1 cellular context compared by ENCODE assay signal in the genomic region with DNA sequence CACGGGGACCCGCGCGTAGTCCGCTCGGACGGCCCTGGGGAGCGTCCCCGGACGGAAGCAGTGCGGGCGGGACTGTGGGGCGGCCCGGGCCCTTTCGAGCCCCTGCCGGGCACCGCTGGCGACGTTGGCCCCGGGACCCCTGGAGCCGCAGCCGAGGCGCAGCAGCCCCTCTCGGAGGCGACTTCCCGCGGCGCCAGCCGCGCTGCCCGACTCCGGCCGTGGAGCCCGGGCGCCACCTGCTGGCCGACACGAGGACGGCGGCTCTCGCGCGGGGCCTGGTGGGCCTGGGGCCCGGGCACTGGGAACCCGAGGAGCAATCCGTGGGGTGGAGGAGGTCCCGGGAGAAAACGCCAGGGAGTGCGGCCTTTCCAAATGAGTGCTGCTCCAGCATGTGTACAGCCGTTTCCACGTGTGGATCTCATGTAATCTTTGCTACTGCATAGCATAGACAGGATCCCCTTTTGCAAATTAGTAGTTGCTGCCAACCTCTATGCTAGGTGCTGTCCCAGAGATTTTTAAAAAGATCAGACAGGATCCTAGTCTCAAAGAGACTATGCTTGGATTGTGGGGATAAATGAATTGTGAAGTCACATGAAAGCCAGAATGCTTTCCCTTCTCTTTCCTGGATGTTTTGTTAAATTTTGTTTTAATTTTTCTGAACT.
TF ChIP-seq lines count a peak whose summit lies in the region.

No MANE protein-coding gene starts in this region.

TF ChIP-seq in HepG2, 621 proteins besides CTCF, POLR2A, EP300 and RAD21 (continued from another document and continues in another):
- TF ChIP-seq, protein P1, sequence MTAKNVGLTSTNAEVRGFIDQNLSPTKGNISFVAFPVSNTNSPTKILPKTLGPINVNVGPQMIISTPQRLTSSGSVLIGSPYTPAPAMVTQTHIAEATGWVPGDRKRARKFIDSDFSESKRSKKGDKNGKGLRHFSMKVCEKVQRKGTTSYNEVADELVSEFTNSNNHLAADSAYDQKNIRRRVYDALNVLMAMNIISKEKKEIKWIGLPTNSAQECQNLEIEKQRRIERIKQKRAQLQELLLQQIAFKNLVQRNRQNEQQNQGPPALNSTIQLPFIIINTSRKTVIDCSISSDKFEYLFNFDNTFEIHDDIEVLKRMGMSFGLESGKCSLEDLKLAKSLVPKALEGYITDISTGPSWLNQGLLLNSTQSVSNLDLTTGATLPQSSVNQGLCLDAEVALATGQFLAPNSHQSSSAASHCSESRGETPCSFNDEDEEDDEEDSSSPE (CRISPR knock-in tag; IDR thresholded peaks at IDR 0.05): peak; percentile 72
- TF ChIP-seq MIXL1 (CRISPR knock-in tag; IDR thresholded peaks at IDR 0.05) (no peak), SMAD9 (CRISPR knock-in tag; IDR thresholded peaks at IDR 0.05) (no peak), ZFP36 (IDR thresholded peaks at IDR 0.05; ENCODE audit: borderline replicate concordance, low read depth, low read length, partially characterized antibody) (peak; percentile 35), SP140L (CRISPR knock-in tag; IDR thresholded peaks at IDR 0.05; ENCODE audit: borderline replicate concordance) (no peak), ZNF121 (CRISPR knock-in tag; IDR thresholded peaks at IDR 0.05) (no peak), SATB2 (CRISPR knock-in tag; IDR thresholded peaks at IDR 0.05) (no peak), ZNF891 (CRISPR knock-in tag; IDR thresholded peaks at IDR 0.05) (no peak), ZNF569 (CRISPR knock-in tag; IDR thresholded peaks at IDR 0.05; ENCODE audit: borderline replicate concordance) (no peak), HDAC6 (IDR thresholded peaks at IDR 0.05; ENCODE audit: low read depth, low read length) (no peak), GFI1 (CRISPR knock-in tag; IDR thresholded peaks at IDR 0.05; ENCODE audit: borderline replicate concordance) (no peak; the same call in 1 of the 2 replicates), SAP130 (CRISPR knock-in tag; IDR thresholded peaks at IDR 0.05; ENCODE audit: low read depth) (peak; percentile 37; the same call in 1 of the 2 replicates), EEA1 (CRISPR knock-in tag; IDR thresholded peaks at IDR 0.05; ENCODE audit: borderline replicate concordance) (peak; percentile 31; the same call in 1 of the 2 replicates), SMC3 (IDR thresholded peaks at IDR 0.05; ENCODE audit: low read length) (peak; percentile 72; the same call in 1 of the 2 replicates), ZNF558 (CRISPR knock-in tag; IDR thresholded peaks at IDR 0.05; ENCODE audit: borderline replicate concordance) (peak; percentile 48; the same call in 1 of the 2 replicates), NBN (conservative IDR thresholded peaks at IDR 0.05) (no peak), ZSCAN21 (CRISPR knock-in tag; IDR thresholded peaks at IDR 0.05; ENCODE audit: borderline replicate concordance) (peak; percentile 50; the same call in 1 of the 2 replicates)
- TF ChIP-seq, protein P2, sequence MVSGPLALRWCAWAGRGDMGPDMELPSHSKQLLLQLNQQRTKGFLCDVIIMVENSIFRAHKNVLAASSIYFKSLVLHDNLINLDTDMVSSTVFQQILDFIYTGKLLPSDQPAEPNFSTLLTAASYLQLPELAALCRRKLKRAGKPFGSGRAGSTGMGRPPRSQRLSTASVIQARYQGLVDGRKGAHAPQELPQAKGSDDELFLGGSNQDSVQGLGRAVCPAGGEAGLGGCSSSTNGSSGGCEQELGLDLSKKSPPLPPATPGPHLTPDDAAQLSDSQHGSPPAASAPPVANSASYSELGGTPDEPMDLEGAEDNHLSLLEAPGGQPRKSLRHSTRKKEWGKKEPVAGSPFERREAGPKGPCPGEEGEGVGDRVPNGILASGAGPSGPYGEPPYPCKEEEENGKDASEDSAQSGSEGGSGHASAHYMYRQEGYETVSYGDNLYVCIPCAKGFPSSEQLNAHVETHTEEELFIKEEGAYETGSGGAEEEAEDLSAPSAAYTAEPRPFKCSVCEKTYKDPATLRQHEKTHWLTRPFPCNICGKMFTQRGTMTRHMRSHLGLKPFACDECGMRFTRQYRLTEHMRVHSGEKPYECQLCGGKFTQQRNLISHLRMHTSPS (CRISPR knock-in tag; IDR thresholded peaks at IDR 0.05; ENCODE audit: low read depth): no peak
- TF ChIP-seq, protein P3, sequence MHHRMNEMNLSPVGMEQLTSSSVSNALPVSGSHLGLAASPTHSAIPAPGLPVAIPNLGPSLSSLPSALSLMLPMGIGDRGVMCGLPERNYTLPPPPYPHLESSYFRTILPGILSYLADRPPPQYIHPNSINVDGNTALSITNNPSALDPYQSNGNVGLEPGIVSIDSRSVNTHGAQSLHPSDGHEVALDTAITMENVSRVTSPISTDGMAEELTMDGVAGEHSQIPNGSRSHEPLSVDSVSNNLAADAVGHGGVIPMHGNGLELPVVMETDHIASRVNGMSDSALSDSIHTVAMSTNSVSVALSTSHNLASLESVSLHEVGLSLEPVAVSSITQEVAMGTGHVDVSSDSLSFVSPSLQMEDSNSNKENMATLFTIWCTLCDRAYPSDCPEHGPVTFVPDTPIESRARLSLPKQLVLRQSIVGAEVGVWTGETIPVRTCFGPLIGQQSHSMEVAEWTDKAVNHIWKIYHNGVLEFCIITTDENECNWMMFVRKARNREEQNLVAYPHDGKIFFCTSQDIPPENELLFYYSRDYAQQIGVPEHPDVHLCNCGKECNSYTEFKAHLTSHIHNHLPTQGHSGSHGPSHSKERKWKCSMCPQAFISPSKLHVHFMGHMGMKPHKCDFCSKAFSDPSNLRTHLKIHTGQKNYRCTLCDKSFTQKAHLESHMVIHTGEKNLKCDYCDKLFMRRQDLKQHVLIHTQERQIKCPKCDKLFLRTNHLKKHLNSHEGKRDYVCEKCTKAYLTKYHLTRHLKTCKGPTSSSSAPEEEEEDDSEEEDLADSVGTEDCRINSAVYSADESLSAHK (CRISPR knock-in tag; IDR thresholded peaks at IDR 0.05; ENCODE audit: borderline replicate concordance): no peak
- TF ChIP-seq, protein P4, sequence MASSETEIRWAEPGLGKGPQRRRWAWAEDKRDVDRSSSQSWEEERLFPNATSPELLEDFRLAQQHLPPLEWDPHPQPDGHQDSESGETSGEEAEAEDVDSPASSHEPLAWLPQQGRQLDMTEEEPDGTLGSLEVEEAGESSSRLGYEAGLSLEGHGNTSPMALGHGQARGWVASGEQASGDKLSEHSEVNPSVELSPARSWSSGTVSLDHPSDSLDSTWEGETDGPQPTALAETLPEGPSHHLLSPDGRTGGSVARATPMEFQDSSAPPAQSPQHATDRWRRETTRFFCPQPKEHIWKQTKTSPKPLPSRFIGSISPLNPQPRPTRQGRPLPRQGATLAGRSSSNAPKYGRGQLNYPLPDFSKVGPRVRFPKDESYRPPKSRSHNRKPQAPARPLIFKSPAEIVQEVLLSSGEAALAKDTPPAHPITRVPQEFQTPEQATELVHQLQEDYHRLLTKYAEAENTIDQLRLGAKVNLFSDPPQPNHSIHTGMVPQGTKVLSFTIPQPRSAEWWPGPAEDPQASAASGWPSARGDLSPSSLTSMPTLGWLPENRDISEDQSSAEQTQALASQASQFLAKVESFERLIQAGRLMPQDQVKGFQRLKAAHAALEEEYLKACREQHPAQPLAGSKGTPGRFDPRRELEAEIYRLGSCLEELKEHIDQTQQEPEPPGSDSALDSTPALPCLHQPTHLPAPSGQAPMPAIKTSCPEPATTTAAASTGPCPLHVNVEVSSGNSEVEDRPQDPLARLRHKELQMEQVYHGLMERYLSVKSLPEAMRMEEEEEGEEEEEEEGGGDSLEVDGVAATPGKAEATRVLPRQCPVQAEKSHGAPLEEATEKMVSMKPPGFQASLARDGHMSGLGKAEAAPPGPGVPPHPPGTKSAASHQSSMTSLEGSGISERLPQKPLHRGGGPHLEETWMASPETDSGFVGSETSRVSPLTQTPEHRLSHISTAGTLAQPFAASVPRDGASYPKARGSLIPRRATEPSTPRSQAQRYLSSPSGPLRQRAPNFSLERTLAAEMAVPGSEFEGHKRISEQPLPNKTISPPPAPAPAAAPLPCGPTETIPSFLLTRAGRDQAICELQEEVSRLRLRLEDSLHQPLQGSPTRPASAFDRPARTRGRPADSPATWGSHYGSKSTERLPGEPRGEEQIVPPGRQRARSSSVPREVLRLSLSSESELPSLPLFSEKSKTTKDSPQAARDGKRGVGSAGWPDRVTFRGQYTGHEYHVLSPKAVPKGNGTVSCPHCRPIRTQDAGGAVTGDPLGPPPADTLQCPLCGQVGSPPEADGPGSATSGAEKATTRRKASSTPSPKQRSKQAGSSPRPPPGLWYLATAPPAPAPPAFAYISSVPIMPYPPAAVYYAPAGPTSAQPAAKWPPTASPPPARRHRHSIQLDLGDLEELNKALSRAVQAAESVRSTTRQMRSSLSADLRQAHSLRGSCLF (CRISPR knock-in tag; IDR thresholded peaks at IDR 0.05; ENCODE audit: borderline replicate concordance): no peak
- TF ChIP-seq, protein P5, sequence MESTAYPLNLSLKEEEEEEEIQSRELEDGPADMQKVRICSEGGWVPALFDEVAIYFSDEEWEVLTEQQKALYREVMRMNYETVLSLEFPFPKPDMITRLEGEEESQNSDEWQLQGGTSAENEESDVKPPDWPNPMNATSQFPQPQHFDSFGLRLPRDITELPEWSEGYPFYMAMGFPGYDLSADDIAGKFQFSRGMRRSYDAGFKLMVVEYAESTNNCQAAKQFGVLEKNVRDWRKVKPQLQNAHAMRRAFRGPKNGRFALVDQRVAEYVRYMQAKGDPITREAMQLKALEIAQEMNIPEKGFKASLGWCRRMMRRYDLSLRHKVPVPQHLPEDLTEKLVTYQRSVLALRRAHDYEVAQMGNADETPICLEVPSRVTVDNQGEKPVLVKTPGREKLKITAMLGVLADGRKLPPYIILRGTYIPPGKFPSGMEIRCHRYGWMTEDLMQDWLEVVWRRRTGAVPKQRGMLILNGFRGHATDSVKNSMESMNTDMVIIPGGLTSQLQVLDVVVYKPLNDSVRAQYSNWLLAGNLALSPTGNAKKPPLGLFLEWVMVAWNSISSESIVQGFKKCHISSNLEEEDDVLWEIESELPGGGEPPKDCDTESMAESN (CRISPR knock-in tag; conservative IDR thresholded peaks at IDR 0.05): peak; percentile 30; the same call in 1 of the 2 replicates
- TF ChIP-seq, protein P6, sequence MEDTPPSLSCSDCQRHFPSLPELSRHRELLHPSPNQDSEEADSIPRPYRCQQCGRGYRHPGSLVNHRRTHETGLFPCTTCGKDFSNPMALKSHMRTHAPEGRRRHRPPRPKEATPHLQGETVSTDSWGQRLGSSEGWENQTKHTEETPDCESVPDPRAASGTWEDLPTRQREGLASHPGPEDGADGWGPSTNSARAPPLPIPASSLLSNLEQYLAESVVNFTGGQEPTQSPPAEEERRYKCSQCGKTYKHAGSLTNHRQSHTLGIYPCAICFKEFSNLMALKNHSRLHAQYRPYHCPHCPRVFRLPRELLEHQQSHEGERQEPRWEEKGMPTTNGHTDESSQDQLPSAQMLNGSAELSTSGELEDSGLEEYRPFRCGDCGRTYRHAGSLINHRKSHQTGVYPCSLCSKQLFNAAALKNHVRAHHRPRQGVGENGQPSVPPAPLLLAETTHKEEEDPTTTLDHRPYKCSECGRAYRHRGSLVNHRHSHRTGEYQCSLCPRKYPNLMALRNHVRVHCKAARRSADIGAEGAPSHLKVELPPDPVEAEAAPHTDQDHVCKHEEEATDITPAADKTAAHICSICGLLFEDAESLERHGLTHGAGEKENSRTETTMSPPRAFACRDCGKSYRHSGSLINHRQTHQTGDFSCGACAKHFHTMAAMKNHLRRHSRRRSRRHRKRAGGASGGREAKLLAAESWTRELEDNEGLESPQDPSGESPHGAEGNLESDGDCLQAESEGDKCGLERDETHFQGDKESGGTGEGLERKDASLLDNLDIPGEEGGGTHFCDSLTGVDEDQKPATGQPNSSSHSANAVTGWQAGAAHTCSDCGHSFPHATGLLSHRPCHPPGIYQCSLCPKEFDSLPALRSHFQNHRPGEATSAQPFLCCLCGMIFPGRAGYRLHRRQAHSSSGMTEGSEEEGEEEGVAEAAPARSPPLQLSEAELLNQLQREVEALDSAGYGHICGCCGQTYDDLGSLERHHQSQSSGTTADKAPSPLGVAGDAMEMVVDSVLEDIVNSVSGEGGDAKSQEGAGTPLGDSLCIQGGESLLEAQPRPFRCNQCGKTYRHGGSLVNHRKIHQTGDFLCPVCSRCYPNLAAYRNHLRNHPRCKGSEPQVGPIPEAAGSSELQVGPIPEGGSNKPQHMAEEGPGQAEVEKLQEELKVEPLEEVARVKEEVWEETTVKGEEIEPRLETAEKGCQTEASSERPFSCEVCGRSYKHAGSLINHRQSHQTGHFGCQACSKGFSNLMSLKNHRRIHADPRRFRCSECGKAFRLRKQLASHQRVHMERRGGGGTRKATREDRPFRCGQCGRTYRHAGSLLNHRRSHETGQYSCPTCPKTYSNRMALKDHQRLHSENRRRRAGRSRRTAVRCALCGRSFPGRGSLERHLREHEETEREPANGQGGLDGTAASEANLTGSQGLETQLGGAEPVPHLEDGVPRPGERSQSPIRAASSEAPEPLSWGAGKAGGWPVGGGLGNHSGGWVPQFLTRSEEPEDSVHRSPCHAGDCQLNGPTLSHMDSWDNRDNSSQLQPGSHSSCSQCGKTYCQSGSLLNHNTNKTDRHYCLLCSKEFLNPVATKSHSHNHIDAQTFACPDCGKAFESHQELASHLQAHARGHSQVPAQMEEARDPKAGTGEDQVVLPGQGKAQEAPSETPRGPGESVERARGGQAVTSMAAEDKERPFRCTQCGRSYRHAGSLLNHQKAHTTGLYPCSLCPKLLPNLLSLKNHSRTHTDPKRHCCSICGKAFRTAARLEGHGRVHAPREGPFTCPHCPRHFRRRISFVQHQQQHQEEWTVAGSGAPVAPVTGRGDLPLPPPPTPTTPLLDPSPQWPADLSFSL (CRISPR knock-in tag; IDR thresholded peaks at IDR 0.05): no peak
- TF ChIP-seq, protein P7, sequence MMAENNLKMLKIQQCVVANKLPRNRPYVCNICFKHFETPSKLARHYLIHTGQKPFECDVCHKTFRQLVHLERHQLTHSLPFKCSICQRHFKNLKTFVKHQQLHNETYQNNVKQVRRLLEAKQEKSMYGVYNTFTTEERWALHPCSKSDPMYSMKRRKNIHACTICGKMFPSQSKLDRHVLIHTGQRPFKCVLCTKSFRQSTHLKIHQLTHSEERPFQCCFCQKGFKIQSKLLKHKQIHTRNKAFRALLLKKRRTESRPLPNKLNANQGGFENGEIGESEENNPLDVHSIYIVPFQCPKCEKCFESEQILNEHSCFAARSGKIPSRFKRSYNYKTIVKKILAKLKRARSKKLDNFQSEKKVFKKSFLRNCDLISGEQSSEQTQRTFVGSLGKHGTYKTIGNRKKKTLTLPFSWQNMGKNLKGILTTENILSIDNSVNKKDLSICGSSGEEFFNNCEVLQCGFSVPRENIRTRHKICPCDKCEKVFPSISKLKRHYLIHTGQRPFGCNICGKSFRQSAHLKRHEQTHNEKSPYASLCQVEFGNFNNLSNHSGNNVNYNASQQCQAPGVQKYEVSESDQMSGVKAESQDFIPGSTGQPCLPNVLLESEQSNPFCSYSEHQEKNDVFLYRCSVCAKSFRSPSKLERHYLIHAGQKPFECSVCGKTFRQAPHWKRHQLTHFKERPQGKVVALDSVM (CRISPR knock-in tag; IDR thresholded peaks at IDR 0.05): no peak
- TF ChIP-seq, protein P8, sequence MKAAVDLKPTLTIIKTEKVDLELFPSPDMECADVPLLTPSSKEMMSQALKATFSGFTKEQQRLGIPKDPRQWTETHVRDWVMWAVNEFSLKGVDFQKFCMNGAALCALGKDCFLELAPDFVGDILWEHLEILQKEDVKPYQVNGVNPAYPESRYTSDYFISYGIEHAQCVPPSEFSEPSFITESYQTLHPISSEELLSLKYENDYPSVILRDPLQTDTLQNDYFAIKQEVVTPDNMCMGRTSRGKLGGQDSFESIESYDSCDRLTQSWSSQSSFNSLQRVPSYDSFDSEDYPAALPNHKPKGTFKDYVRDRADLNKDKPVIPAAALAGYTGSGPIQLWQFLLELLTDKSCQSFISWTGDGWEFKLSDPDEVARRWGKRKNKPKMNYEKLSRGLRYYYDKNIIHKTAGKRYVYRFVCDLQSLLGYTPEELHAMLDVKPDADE (CRISPR knock-in tag; IDR thresholded peaks at IDR 0.05): no peak
- TF ChIP-seq, protein P9, sequence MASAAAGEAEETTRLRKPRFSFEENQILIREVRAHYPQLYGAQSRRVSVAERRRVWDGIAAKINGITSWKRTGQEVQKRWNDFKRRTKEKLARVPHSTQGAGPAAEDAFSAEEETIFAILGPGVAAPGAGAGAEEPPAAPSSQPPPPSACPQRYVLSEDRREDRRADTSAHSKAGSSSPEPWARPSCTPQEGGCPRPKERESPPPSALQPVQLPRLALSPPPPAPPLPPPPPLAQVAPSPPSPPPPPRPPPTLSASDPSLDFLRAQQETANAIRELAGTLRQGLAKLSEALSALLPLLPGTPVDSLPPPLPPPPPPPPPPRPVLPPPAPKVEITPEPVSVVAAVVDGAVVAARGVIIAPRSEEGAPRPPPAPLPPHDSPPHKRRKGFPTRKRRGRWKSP (CRISPR knock-in tag; IDR thresholded peaks at IDR 0.05): peak; percentile 90
